27 cellular contexts compared by ENCODE assay signal in genomic region chr3:69210068-69210730, GRCh38.
DNase-seq lines count a peak whose midpoint lies in the region; ATAC-seq, FAIRE-seq and TF ChIP-seq lines count a peak whose summit lies in the region.
"Had no signal": no experiment of that assay in that cellular context is flagged by ENCODE, and none has a peak within 500 bp of the region (broad histone marks: within the 10 kb centered on the region; RNA-seq: fewer than 3 reads in every experiment).

No MANE protein-coding gene starts in this region.

- TF ChIP-seq CTCF in CD14-positive monocyte (IDR thresholded peaks at IDR 0.05): no peak
- no peak for TF ChIP-seq CTCF in K562 (IDR thresholded peaks at IDR 0.05 in 2 of 3, conservative IDR thresholded peaks at IDR 0.05 in 1 of 3; ENCODE audit: insufficient read depth in 2 of 3, low read depth in 1 of 3, low read length in 3 of 3)
- TF ChIP-seq CTCF in parathyroid adenoma (IDR thresholded peaks at IDR 0.05): no peak
- no peak for TF ChIP-seq CTCF in hepatocyte (IDR thresholded peaks at IDR 0.05; ENCODE audit: poor library complexity)

- intact Hi-C loops in CD14-positive monocyte (cut with micrococcal nuclease): loop anchor here in 1 of 2 donors (10.0 kb wide), 1 partner anchor 115 kb away; no protein-coding TSS in a partner anchor
- intact Hi-C loops in K562 (cut with micrococcal nuclease): no loop called here

- FAIRE-seq in K562 (lab: Jason Lieb, UNC): no peak
- FAIRE-seq: A549, GM18507 had no signal

- H2AFZ ChIP-seq in K562 (ENCODE audit: low read depth, low read length) (no peak overlapping the region), parathyroid adenoma (peak overlapping the region; percentile 5), hepatocyte (no peak overlapping the region)
- H2AFZ ChIP-seq: GM23338 had no signal

- no peak for TF ChIP-seq EP300 in K562 (IDR thresholded peaks at IDR 0.05; ENCODE audit: low read length)

- H3K9me2 ChIP-seq in hepatocyte (replicated peaks; ENCODE audit: insufficient read depth): no peaks in the 10 kb centered on the region

- H3K9me3 Mint-ChIP-seq in CD14-positive monocyte: peaks cover 0 to 2% (median 0%) of the 10 kb centered on the region in 7 donors
- peaks cover 3% of the 10 kb centered on the region for H3K9me3 Mint-ChIP-seq in activated naive CD8-positive, alpha-beta T cell treated with anti-CD3 and anti-CD28 coated beads for 36 hours
- H3K9me3 Mint-ChIP-seq: CD4-positive, alpha-beta memory T cell; H9; HFFc6 had no signal

- peaks cover 26 to 46% of the 10 kb centered on the region in 2 donors for H3K36me3 Mint-ChIP-seq in CD14-positive monocyte
- peaks cover 9% of the 10 kb centered on the region for H3K36me3 Mint-ChIP-seq in activated naive CD8-positive, alpha-beta T cell treated with anti-CD3 and anti-CD28 coated beads for 36 hours

- in situ Hi-C loops in K562 (cut with MboI): no loop called here

- CTCF ChIA-PET in K562 (lab: Yijun Ruan, JAX; ENCODE audit: low intra/inter-chr PET ratio): no interaction called here

- no peaks in the 10 kb centered on the region for H3K79me2 ChIP-seq in K562 (ENCODE audit: control insufficient read depth, insufficient read depth, low read length)
- no peaks in the 10 kb centered on the region for H3K79me2 ChIP-seq in parathyroid adenoma
- no peaks in the 10 kb centered on the region for H3K79me2 ChIP-seq in hepatocyte

- ATAC-seq in K562: no peak
- ATAC-seq: A549, GM23338 had no signal

- POLR2A ChIA-PET in K562 (lab: Yijun Ruan, JAX): no interaction called here

- H3K4me1 ChIP-seq in K562 (replicated peaks in 1 of 2; ENCODE audit: control insufficient read depth in 2 of 2, insufficient read depth in 2 of 2, low read length in 2 of 2): no peaks in the 10 kb centered on the region; a peak in 1 of 5 replicates
- no peaks in the 10 kb centered on the region for H3K4me1 ChIP-seq in parathyroid adenoma
- peaks cover 14% of the 10 kb centered on the region for H3K4me1 ChIP-seq in hepatocyte (ENCODE audit: insufficient read depth)

- peak overlapping the region in 4 of 7 donors; percentile 20 to 82 (median 50) for H3K27ac Mint-ChIP-seq in CD14-positive monocyte
- H3K27ac Mint-ChIP-seq in activated naive CD8-positive, alpha-beta T cell treated with anti-CD3 and anti-CD28 coated beads for 36 hours: no peak overlapping the region
- H3K27ac Mint-ChIP-seq: GM23338, H9, HFFc6 had no signal

- BruUV-seq in K562 (replicated peaks; lab: Mats Ljungman, UMichigan): no TSS peak

- H3K36me3 ChIP-seq in K562 (ENCODE audit: control insufficient read depth, insufficient read depth, low read length): no peaks in the 10 kb centered on the region
- no peaks in the 10 kb centered on the region for H3K36me3 ChIP-seq in parathyroid adenoma (ENCODE audit: control insufficient read depth, insufficient read depth, low read length)
- no peaks in the 10 kb centered on the region for H3K36me3 ChIP-seq in hepatocyte (replicated peaks; ENCODE audit: insufficient read depth, low read depth)

- no peaks in the 10 kb centered on the region for H3K27me3 Mint-ChIP-seq in CD14-positive monocyte (ENCODE audit: low read depth in 3 of 3)
- no peaks in the 10 kb centered on the region for H3K27me3 Mint-ChIP-seq in activated naive CD8-positive, alpha-beta T cell treated with anti-CD3 and anti-CD28 coated beads for 36 hours
- H3K27me3 Mint-ChIP-seq: CD4-positive, alpha-beta memory T cell had no signal

- DNase-seq in CD14-positive monocyte (ENCODE audit: low spot score) (no peak), SK-N-DZ (ENCODE audit: low spot score) (peak; percentile 2), K562 (ENCODE audit: extremely low read depth in 1 of 4, low spot score in 3 of 4) (no peak), 8988T (no peak), hepatocyte (ENCODE audit: low spot score) (no peak), pons (ENCODE audit: low spot score) (no peak)
- DNase-seq in activated naive CD8-positive, alpha-beta T cell treated with anti-CD3 and anti-CD28 coated beads for 36 hours: no peak
- DNase-seq: AML-193; CD4-positive, alpha-beta memory T cell; COR-L47; H9; HFFc6; IMR-90; MM.1S; NCI-H2029; NCI-H446; NCI-H524 treated with DMSO at 0.1 percent for 48 hours; NK-92 treated with Interleukin-12 subunit alpha and Interleukin-12 subunit beta, amount 100 ng/mL, for 24 hours; SHP77 treated with DMSO at 0.1 percent for 48 hours had no signal

- H4K20me1 ChIP-seq in K562 (replicated peaks; ENCODE audit: control insufficient read depth, insufficient read depth, low read length) (no peaks in the 10 kb centered on the region), hepatocyte (ENCODE audit: insufficient read depth, poor library complexity, severe bottlenecking) (no peaks in the 10 kb centered on the region)

- H3K27me3 ChIP-seq in K562 (ENCODE audit: control insufficient read depth in 2 of 2, insufficient read depth in 2 of 2, low read length in 2 of 2): no peaks in the 10 kb centered on the region; a peak in 1 of 5 replicates
- H3K27me3 ChIP-seq in parathyroid adenoma (ENCODE audit: control insufficient read depth, insufficient read depth, low read length): no peaks in the 10 kb centered on the region
- H3K27me3 ChIP-seq in hepatocyte: no peaks in the 10 kb centered on the region
- H3K27me3 ChIP-seq: BLaER1 treated with 17β-estradiol and CSF1 and Interleukin-3, amounts not matched to agents 10 nM and 100 nM had no signal

- peaks cover 27% of the 10 kb centered on the region for H3K4me1 Mint-ChIP-seq in CD14-positive monocyte
- peaks cover 38% of the 10 kb centered on the region for H3K4me1 Mint-ChIP-seq in activated naive CD8-positive, alpha-beta T cell treated with anti-CD3 and anti-CD28 coated beads for 36 hours
- H3K4me1 Mint-ChIP-seq: GM23338, H9 had no signal

- H3K9me1 ChIP-seq in K562 (ENCODE audit: control insufficient read depth, insufficient read depth, low read length): no peaks in the 10 kb centered on the region

- no peak for TF ChIP-seq POLR2A in K562 (conservative IDR thresholded peaks at IDR 0.05)

- H3K27ac ChIP-seq in K562 (ENCODE audit: extremely low read depth, low read depth, low read length) (no peak overlapping the region), parathyroid adenoma (no peak overlapping the region), hepatocyte (no peak overlapping the region)
- H3K27ac ChIP-seq: KMS-11, RWPE1, SK-N-MC had no signal

- H3K9me3 ChIP-seq in K562 (replicated peaks; ENCODE audit: control insufficient read depth, insufficient read depth, low read depth, low read length) (no peaks in the 10 kb centered on the region), parathyroid adenoma (ENCODE audit: control insufficient read depth, low read length) (no peaks in the 10 kb centered on the region), hepatocyte (ENCODE audit: low read depth) (no peaks in the 10 kb centered on the region)
- H3K9me3 ChIP-seq: A549; BLaER1 treated with 17β-estradiol and CSF1 and Interleukin-3, amounts not matched to agents 10 nM and 100 nM had no signal

- H3K4me2 ChIP-seq in K562 (ENCODE audit: insufficient read depth, low read length): no peak overlapping the region
- no peak overlapping the region for H3K4me2 ChIP-seq in parathyroid adenoma (ENCODE audit: low read length)
- no peak overlapping the region for H3K4me2 ChIP-seq in hepatocyte
- H3K4me2 ChIP-seq: A549; BLaER1 treated with 17β-estradiol and CSF1 and Interleukin-3, amounts not matched to agents 10 nM and 100 nM; GM23338; KMS-11 had no signal

- 9% methylated on average over 5 of the region's 5 CpGs for WGBS in K562 (ENCODE audit: insufficient coverage, low coverage, missing lambda C conversion rate)
- 76% methylated on average over 5 of the region's 5 CpGs for WGBS in hepatocyte (ENCODE audit: low lambda C conversion rate, missing lambda C conversion rate)

- no peak overlapping the region for H3K9ac ChIP-seq in K562 (ENCODE audit: insufficient read depth in 1 of 2, low read depth in 2 of 2, low read length in 2 of 2)
- H3K9ac ChIP-seq in parathyroid adenoma: no peak overlapping the region
- H3K9ac ChIP-seq: BLaER1 treated with 17β-estradiol and CSF1 and Interleukin-3, amounts not matched to agents 10 nM and 100 nM; KMS-11 had no signal

- TF ChIP-seq RAD21 in K562 (CRISPR knock-in tag; conservative IDR thresholded peaks at IDR 0.05 in 1 of 2, IDR thresholded peaks at IDR 0.05 in 1 of 2): no peak

- no peak overlapping the region for H3K4me3 ChIP-seq in K562
- no peak overlapping the region for H3K4me3 ChIP-seq in parathyroid adenoma (ENCODE audit: low read depth, low read length)
- H3K4me3 ChIP-seq in hepatocyte: no peak overlapping the region
- H3K4me3 ChIP-seq: A549; BLaER1 treated with 17β-estradiol and CSF1 and Interleukin-3, amounts not matched to agents 10 nM and 100 nM; GM23338; SK-N-MC had no signal

- no peak overlapping the region for H3K4me3 Mint-ChIP-seq in CD14-positive monocyte
- no peak overlapping the region for H3K4me3 Mint-ChIP-seq in activated naive CD8-positive, alpha-beta T cell treated with anti-CD3 and anti-CD28 coated beads for 36 hours
- H3K4me3 Mint-ChIP-seq: CD4-positive, alpha-beta memory T cell; GM23338; H9; HFFc6 had no signal

TF ChIP-seq in K562, 482 proteins besides CTCF, POLR2A, EP300 and RAD21:
- TF ChIP-seq FOXA3 (CRISPR knock-in tag; conservative IDR thresholded peaks at IDR 0.05 in 1 of 2, IDR thresholded peaks at IDR 0.05 in 1 of 2) (no peak), MEIS2 (IDR thresholded peaks at IDR 0.05; ENCODE audit: partially characterized antibody) (peak; percentile 6)
